ENCODE assay signal across 15 cellular contexts in the genomic region with DNA sequence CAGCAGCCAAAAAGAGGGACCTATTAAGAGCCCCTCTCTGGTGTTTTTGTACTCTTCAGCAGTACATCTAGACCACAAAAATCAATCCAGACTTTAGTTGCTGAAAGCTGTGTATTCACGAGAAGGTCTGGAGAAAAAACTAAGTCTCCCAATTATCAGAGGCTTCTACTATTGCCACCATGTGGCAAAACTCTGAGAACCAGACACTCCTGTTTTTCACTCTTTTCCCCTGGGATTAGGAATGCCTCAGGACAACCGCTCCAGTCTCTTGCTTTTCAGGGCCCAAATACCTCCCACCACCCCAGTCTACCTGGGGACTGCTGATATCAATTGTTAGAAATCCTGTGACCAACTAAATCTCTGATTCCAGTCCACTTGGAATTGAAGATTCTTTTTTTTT. TPM values are rescaled to one million over a fixed set of nuclear protein-coding genes. Genes with fewer than 3 reads are reported as not detected.
DNase-seq lines count a peak whose midpoint lies in the region; FAIRE-seq and TF ChIP-seq lines count a peak whose summit lies in the region.
"Had no signal": no experiment of that assay in that cellular context is flagged by ENCODE, and none has a peak within 500 bp of the region (broad histone marks: within the 10 kb centered on the region; RNA-seq: fewer than 3 reads in every experiment).

No MANE protein-coding gene starts in this region.

- TF ChIP-seq POLR2A in endothelial cell of umbilical vein (IDR thresholded peaks at IDR 0.05; ENCODE audit: low read depth, low read length) = no peak

- H2AFZ ChIP-seq in endothelial cell of umbilical vein (ENCODE audit: low read depth, low read length) = no peak overlapping the region

- H3K4me2 ChIP-seq in endothelial cell of umbilical vein (ENCODE audit: insufficient read depth, low read length) = no peak overlapping the region

- peak; percentile 9 for DNase-seq in GM03348 (ENCODE audit: low spot score)
- peak; percentile 10 for DNase-seq in NCI-H1694 treated with DMSO at 0.1 percent for 48 hours (lab: John Stamatoyannopoulos, UW)
- DNase-seq in endothelial cell of umbilical vein (ENCODE audit: low read depth, low spot score) = peak; percentile 18
- DNase-seq in midbrain (lab: John Stamatoyannopoulos, UW) = peak; percentile 16
- DNase-seq in globus pallidus (ENCODE audit: low spot score) = no peak
- no peak for DNase-seq in NOMO-1 treated with DMSO at 0.1 percent for 48 hours (lab: John Stamatoyannopoulos, UW; ENCODE audit: unreplicated experiment)
- DNase-seq in NCI-H1930 (lab: John Stamatoyannopoulos, UW) = no peak
- no peak for DNase-seq in NCI-H1436 (lab: John Stamatoyannopoulos, UW)
- DNase-seq: activated CD4-positive, alpha-beta T cell treated with anti-CD3 and anti-CD28 coated beads, Interleukin-2, amount 50 U/mL, for 4 hours; CD8-positive, alpha-beta memory T cell; glutamatergic neuron; lower lobe of right lung; T-cell had no signal

- TF ChIP-seq CTCF in endothelial cell of umbilical vein (IDR thresholded peaks at IDR 0.05; ENCODE audit: extremely low read depth in 1 of 2, insufficient read depth in 1 of 2, low read depth in 1 of 2, low read length in 2 of 2) = peak in 1 of 2 donors; percentile 29

- H3K27me3 ChIP-seq in endothelial cell of umbilical vein (ENCODE audit: control insufficient read depth in 2 of 2, insufficient read depth in 2 of 2, low read length in 2 of 2) = no peaks in the 10 kb centered on the region

- no peak overlapping the region for H3K27ac ChIP-seq in endothelial cell of umbilical vein (ENCODE audit: insufficient read depth, low read depth, low read length)
- H3K27ac ChIP-seq: HL-60, lower lobe of right lung had no signal

- CTCF ChIA-PET in endothelial cell of umbilical vein (lab: Charles Lee) = interaction anchor here (0.7 to 1.7 kb wide), 6 partner anchors 9 to 551 kb away, joined by 3 to 7 read pairs (median 4); no protein-coding TSS in a partner anchor

- H4K20me1 ChIP-seq in endothelial cell of umbilical vein (replicated peaks; ENCODE audit: control insufficient read depth, extremely low read depth, insufficient read depth, low read length) = no peaks in the 10 kb centered on the region

- no peak for FAIRE-seq in endothelial cell of umbilical vein (lab: Jason Lieb, UNC)
- FAIRE-seq: H54 had no signal

- H3K9me3 ChIP-seq in endothelial cell of umbilical vein (replicated peaks; ENCODE audit: control insufficient read depth, insufficient read depth, low read length) = no peaks in the 10 kb centered on the region
- H3K9me3 ChIP-seq: lower lobe of right lung had no signal

- H3K79me2 ChIP-seq in endothelial cell of umbilical vein (ENCODE audit: control insufficient read depth, insufficient read depth, low read length) = no peaks in the 10 kb centered on the region

- dilution Hi-C loops in endothelial cell of umbilical vein (cut with MboI; ENCODE audit: extremely low pct_ligation_motif_present, low sequenced_read_pairs) = no loop called here

- no peak overlapping the region for H3K9ac ChIP-seq in endothelial cell of umbilical vein (replicated peaks; ENCODE audit: extremely low read depth, insufficient read depth, low read length)

- H3K9me1 ChIP-seq in endothelial cell of umbilical vein (replicated peaks; ENCODE audit: control insufficient read depth, extremely low read depth, insufficient read depth, low read length) = no peaks in the 10 kb centered on the region

- no peaks in the 10 kb centered on the region for H3K36me3 ChIP-seq in endothelial cell of umbilical vein (ENCODE audit: control insufficient read depth in 2 of 2, extremely low read depth in 1 of 2, insufficient read depth in 2 of 2, low read length in 2 of 2)
- H3K36me3 ChIP-seq: lower lobe of right lung had no signal

- no peaks in the 10 kb centered on the region for H3K4me1 ChIP-seq in endothelial cell of umbilical vein (ENCODE audit: control insufficient read depth, extremely low read depth, insufficient read depth, low read length)
- H3K4me1 ChIP-seq: lower lobe of right lung had no signal

- H3K4me3 ChIP-seq in endothelial cell of umbilical vein (replicated peaks in 1 of 3; ENCODE audit: insufficient read depth in 1 of 3, low read depth in 1 of 3, low read length in 3 of 3) = no peak overlapping the region
- H3K4me3 ChIP-seq: lower lobe of right lung had no signal

- BruUV-seq in endothelial cell of umbilical vein (replicated peaks; lab: Mats Ljungman, UMichigan) = no TSS peak

- intact Hi-C loops in endothelial cell of umbilical vein (cut with micrococcal nuclease) = loop anchor here (10.0 kb wide), 1 partner anchor 444 kb away; no protein-coding TSS in a partner anchor

- POLR2A ChIA-PET in endothelial cell of umbilical vein (lab: Charles Lee) = no interaction called here

TF ChIP-seq in endothelial cell of umbilical vein, 7 proteins besides CTCF, POLR2A, EP300 and RAD21:
- TF ChIP-seq EZH2 (IDR thresholded peaks at IDR 0.05; ENCODE audit: borderline replicate concordance, low read depth, low read length, severe bottlenecking) (no peak), FOS (IDR thresholded peaks at IDR 0.05; ENCODE audit: borderline replicate concordance, insufficient read depth, low read length) (no peak), MAX (IDR thresholded peaks at IDR 0.05; ENCODE audit: insufficient read depth, insufficient read length) (no peak), MYC (IDR thresholded peaks at IDR 0.05; ENCODE audit: low read depth, low read length) (no peak), JUN (IDR thresholded peaks at IDR 0.05; ENCODE audit: borderline replicate concordance, insufficient read depth, insufficient read length, low read depth) (no peak), POLR2AphosphoS5 (IDR thresholded peaks at IDR 0.05; ENCODE audit: insufficient read depth, low read depth, low read length) (no peak), GATA2 (IDR thresholded peaks at IDR 0.05; ENCODE audit: insufficient read depth, insufficient read length, low read depth, low read length) (no peak)

RNA-seq across cellular contexts. Expression of gene OBI1, which starts 30.1 kb away (rescaled TPM):
- 14.6 and 16.1 TPM in 2 replicates for total RNA-seq in endothelial cell of umbilical vein
- polyA plus RNA-seq in endothelial cell of umbilical vein = 3.6 and 5.0 TPM in 2 replicates
- polyA plus RNA-seq in endothelial cell of umbilical vein (2011; cell fraction: cytosol; rRNA removed) = 6.2 and 6.6 TPM in 2 replicates
- 6.5 and 9.0 TPM in 2 replicates for polyA plus RNA-seq in endothelial cell of umbilical vein (2011; cell fraction: nucleus; rRNA removed)
- polyA plus RNA-seq in endothelial cell of umbilical vein (2012) = 9.3 and 12.3 TPM in 2 replicates
- 16.3 and 16.9 TPM in 2 replicates for polyA minus RNA-seq in endothelial cell of umbilical vein
- polyA minus RNA-seq in endothelial cell of umbilical vein (2011; cell fraction: cytosol; rRNA and poly(A)+ RNA removed) = 10.0 TPM
- 8.7 and 12.3 TPM in 2 replicates for polyA minus RNA-seq in endothelial cell of umbilical vein (2011; cell fraction: nucleus; rRNA and poly(A)+ RNA removed)

Comparison
In these comparisons a context has a peak if more than half of its experiments do, and no peak if none do; other contexts are left out.
1. DNase-seq: peak in GM03348 (single experiment), NCI-H1694 treated with DMSO at 0.1 percent for 48 hours (single experiment), endothelial cell of umbilical vein (single experiment) and midbrain (single experiment); none in globus pallidus (single experiment), NOMO-1 treated with DMSO at 0.1 percent for 48 hours (single experiment), NCI-H1930 (0 of 2) and NCI-H1436 (single experiment).